9 cellular contexts compared by ENCODE assay signal in the genomic region with DNA sequence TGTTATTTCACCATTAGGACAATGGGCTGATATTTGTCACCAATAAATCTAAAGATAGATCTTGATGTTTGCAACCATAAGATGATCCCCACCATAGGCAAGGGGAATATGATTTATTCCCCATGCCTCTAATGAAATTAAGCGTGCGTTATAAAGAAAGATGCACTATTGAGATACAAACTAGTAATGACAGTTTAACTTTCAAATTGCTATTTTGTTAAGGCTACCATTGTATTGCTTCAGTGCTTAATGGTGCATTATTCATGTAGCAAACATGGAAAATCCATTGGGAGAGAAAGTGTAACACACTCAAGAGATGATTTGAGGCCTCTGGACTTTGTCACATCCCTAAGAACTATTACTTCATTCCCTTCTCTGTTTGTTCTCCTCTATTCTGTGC.
"Had no signal": no experiment of that assay in that cellular context is flagged by ENCODE, and none has a peak within 500 bp of the region (broad histone marks: within the 10 kb centered on the region; RNA-seq: fewer than 3 reads in every experiment).

No MANE protein-coding gene starts in this region.

- H3K9ac ChIP-seq: GM23248 had no signal

- H3K36me3 ChIP-seq: HAP-1 had no signal

- H3K27ac ChIP-seq: GM23248 had no signal

- H2AFZ ChIP-seq: GM23248, GM23338 had no signal

- H3K9me3 ChIP-seq: HAP-1 had no signal

- H3K4me3 ChIP-seq: GM23248, GM23338, HAP-1 had no signal

- ATAC-seq: GM23338, HCT116 had no signal

- H3K4me2 ChIP-seq: GM23338 had no signal

- H3K4me1 ChIP-seq: HAP-1 had no signal

- DNase-seq: GOT3, H7, H9, HCEC 1CT, HFFc6 had no signal
